7 cellular contexts compared by ENCODE assay signal in the genomic region with DNA sequence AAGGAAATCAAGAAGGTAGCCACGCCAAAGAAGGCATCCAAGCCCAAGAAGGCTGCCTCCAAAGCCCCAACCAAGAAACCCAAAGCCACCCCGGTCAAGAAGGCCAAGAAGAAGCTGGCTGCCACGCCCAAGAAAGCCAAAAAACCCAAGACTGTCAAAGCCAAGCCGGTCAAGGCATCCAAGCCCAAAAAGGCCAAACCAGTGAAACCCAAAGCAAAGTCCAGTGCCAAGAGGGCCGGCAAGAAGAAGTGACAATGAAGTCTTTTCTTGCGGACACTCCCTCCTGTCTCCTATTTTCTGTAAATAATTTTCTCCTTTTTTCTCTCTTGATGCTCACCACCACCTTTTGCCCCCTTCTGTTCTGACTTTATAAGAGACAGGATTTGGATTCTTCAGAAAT. TPM values are rescaled to one million over a fixed set of nuclear protein-coding genes. Genes with fewer than 3 reads are reported as not detected.
DNase-seq lines count a peak whose midpoint lies in the region; ATAC-seq and TF ChIP-seq lines count a peak whose summit lies in the region.
"Had no signal": no experiment of that assay in that cellular context is flagged by ENCODE, and none has a peak within 500 bp of the region (broad histone marks: within the 10 kb centered on the region; RNA-seq: fewer than 3 reads in every experiment).

No MANE protein-coding gene starts in this region.

- peaks cover 21% of the 10 kb centered on the region for H3K27me3 ChIP-seq in CD8-positive, alpha-beta T cell (ENCODE audit: insufficient read depth, low read length)
- no peaks in the 10 kb centered on the region for H3K27me3 ChIP-seq in ascending aorta
- H3K27me3 ChIP-seq in muscle layer of colon (ENCODE audit: control insufficient read depth in 1 of 2, insufficient read depth in 2 of 2, low read length in 2 of 2) = no peaks in the 10 kb centered on the region

- ATAC-seq in CD8-positive, alpha-beta T cell = no peak
- ATAC-seq in GM21526 (IDR thresholded peaks at IDR 0.05; ENCODE audit: low FRiP score, unreplicated experiment) = no peak
- ATAC-seq: GM12878 had no signal

- POLR2A ChIA-PET in CD8-positive, alpha-beta T cell (lab: Charles Lee) = interaction anchor here (1.2 kb wide), 1 partner anchor 12 kb away, joined by 4 read pairs; no protein-coding TSS in a partner anchor

- no peak for TF ChIP-seq CTCF in CD8-positive, alpha-beta T cell (IDR thresholded peaks at IDR 0.05)
- no peak for TF ChIP-seq CTCF in ascending aorta (IDR thresholded peaks at IDR 0.05)

- no peaks in the 10 kb centered on the region for H3K36me3 ChIP-seq in CD8-positive, alpha-beta T cell (ENCODE audit: insufficient read depth, low read length)
- H3K36me3 ChIP-seq in ascending aorta (no peaks in the 10 kb centered on the region), muscle layer of colon (ENCODE audit: insufficient read depth, low read length) (no peaks in the 10 kb centered on the region)

- no peak for DNase-seq in CD8-positive, alpha-beta T cell
- no peak for DNase-seq in ascending aorta (ENCODE audit: low spot score in 2 of 2)
- DNase-seq in dedifferentiated amniotic fluid mesenchymal stem cell (ENCODE audit: extremely low spot score) = no peak
- no peak for DNase-seq in Ammon's horn (ENCODE audit: low spot score)

- intact Hi-C loops in CD8-positive, alpha-beta T cell (cut with DNase I, micrococcal nuclease) = loop anchor here (2.0 to 10.0 kb wide), 3 partner anchors 59 to 589 kb away; partner anchors contain the start of genes C22orf23 (in 1 of the 2) and POLR2F (in 1 of the 2)
- intact Hi-C loops in ascending aorta (cut with DNase I) = loop anchor here (2.0 kb wide), 2 partner anchors 39 to 949 kb away; partner anchors contain the start of genes ANKRD54 and SUN2

- no peak overlapping the region for H3K27ac Mint-ChIP-seq in CD8-positive, alpha-beta T cell

- H3K9me3 Mint-ChIP-seq in CD8-positive, alpha-beta T cell = no peaks in the 10 kb centered on the region

- peaks cover 46% of the 10 kb centered on the region for H3K27me3 Mint-ChIP-seq in CD8-positive, alpha-beta T cell (ENCODE audit: low read depth)

- peak overlapping the region; percentile 78 for H3K4me3 Mint-ChIP-seq in CD8-positive, alpha-beta T cell

- H3K27ac ChIP-seq in CD8-positive, alpha-beta T cell (ENCODE audit: low read depth, low read length) = no peak overlapping the region
- H3K27ac ChIP-seq in ascending aorta (peak overlapping the region; percentile 83 to 89), muscle layer of colon (ENCODE audit: low read depth, low read length) (peak overlapping the region; percentile 79)

- peaks cover 39% of the 10 kb centered on the region for H3K4me1 Mint-ChIP-seq in CD8-positive, alpha-beta T cell (ENCODE audit: low read depth)

- H3K36me3 Mint-ChIP-seq in CD8-positive, alpha-beta T cell = no peaks in the 10 kb centered on the region

- CTCF ChIA-PET in CD8-positive, alpha-beta T cell (lab: Charles Lee) = interaction anchor here (1.4 kb wide), 1 partner anchor 12 kb away, joined by 8 read pairs; no protein-coding TSS in a partner anchor

- no peaks in the 10 kb centered on the region for H3K9me3 ChIP-seq in CD8-positive, alpha-beta T cell (ENCODE audit: low read length)
- no peaks in the 10 kb centered on the region for H3K9me3 ChIP-seq in ascending aorta
- no peaks in the 10 kb centered on the region for H3K9me3 ChIP-seq in muscle layer of colon (ENCODE audit: low read length)

- H3K9ac ChIP-seq in muscle layer of colon (ENCODE audit: low read length) = peak overlapping the region; percentile 90

- no peak overlapping the region for H3K4me3 ChIP-seq in CD8-positive, alpha-beta T cell (ENCODE audit: low read depth, low read length)
- H3K4me3 ChIP-seq in ascending aorta (peak overlapping the region; percentile 67 to 72), muscle layer of colon (ENCODE audit: low read depth in 1 of 2, low read length in 2 of 2) (peak overlapping the region; percentile 58 to 67)

- peaks cover 44% of the 10 kb centered on the region for H3K4me1 ChIP-seq in CD8-positive, alpha-beta T cell (ENCODE audit: insufficient read depth, low read length)
- H3K4me1 ChIP-seq in ascending aorta = peaks cover 9 to 23% of the 10 kb centered on the region in 2 donors
- H3K4me1 ChIP-seq in muscle layer of colon (ENCODE audit: insufficient read depth, low read length) = peaks cover 43% of the 10 kb centered on the region

RNA-seq across cellular contexts. Expression of gene GCAT, which starts 1.9 kb away (rescaled TPM):
- 1 to 10 TPM; 1.3 to 1.6 TPM for total RNA-seq in CD8-positive, alpha-beta T cell
- 4.5 TPM for total RNA-seq in ascending aorta

RNA-seq across cellular contexts. Expression of gene GALR3, which starts 17.3 kb away (rescaled TPM):
- total RNA-seq in CD8-positive, alpha-beta T cell = not detected
- total RNA-seq in ascending aorta = not detected
- total RNA-seq: GM12878 had no signal

RNA-seq across cellular contexts. Expression of gene ANKRD54, which starts 38.3 kb away (rescaled TPM):
- 10 to 100 TPM; 18.8 to 21.4 TPM for total RNA-seq in CD8-positive, alpha-beta T cell
- total RNA-seq in ascending aorta = 61.8 TPM

RNA-seq across cellular contexts. Expression of gene EIF3L, which starts 43.3 kb away (rescaled TPM):
- 100 to 1,000 TPM; 510 to 518 TPM for total RNA-seq in CD8-positive, alpha-beta T cell
- total RNA-seq in ascending aorta = 256 TPM
